In the genomic region with DNA sequence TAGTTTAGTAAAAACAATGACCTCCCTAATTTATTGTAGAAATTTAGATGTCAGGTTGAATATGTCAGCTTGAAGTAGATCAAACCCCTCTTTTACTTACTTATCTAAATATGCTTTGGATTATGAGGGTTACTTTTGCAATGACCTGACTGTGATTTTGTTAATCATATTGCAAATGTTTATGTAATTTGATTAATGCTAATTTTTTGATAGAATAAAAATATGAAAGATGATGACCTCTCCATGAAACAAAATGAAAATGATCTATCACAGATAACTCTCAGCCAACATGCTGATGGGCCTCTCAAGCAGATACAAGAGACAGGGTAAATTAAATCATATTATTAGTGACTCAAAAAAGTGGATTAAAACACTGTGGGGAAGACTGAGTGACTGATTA, we compare ENCODE assay signal across 31 cellular contexts.
A peak's percentile ranks its signal among the peaks of the same experiment; 100 is the strongest.
DNase-seq lines count a peak whose midpoint lies in the region; ATAC-seq, FAIRE-seq and TF ChIP-seq lines count a peak whose summit lies in the region.
"Had no signal": no experiment of that assay in that cellular context is flagged by ENCODE, and none has a peak within 500 bp of the region (broad histone marks: within the 10 kb centered on the region; RNA-seq: fewer than 3 reads in every experiment).

No MANE protein-coding gene starts in this region.

- no peaks in the 10 kb centered on the region for H3K79me2 ChIP-seq in SK-N-SH (ENCODE audit: insufficient read depth)

- TF ChIP-seq CTCF in SK-N-SH (IDR thresholded peaks at IDR 0.05): no peak
- TF ChIP-seq CTCF in pancreas (IDR thresholded peaks at IDR 0.05): no peak

- no peak overlapping the region for H3K9ac ChIP-seq in SK-N-SH
- H3K9ac ChIP-seq: BLaER1; BLaER1 treated with 17β-estradiol and CSF1 and Interleukin-3, amounts not matched to agents 10 nM and 100 nM had no signal

- H3K4me3 ChIP-seq in SK-N-SH (ENCODE audit: low read depth in 2 of 2, low read length in 1 of 2): no peak overlapping the region
- H3K4me3 ChIP-seq in pancreas: no peak overlapping the region
- H3K4me3 ChIP-seq: A549; BLaER1; BLaER1 treated with 17β-estradiol and CSF1 and Interleukin-3, amounts not matched to agents 10 nM and 100 nM had no signal

- H4K20me1 ChIP-seq in SK-N-SH (ENCODE audit: insufficient read depth): no peaks in the 10 kb centered on the region
- H4K20me1 ChIP-seq: BLaER1; BLaER1 treated with 17β-estradiol and CSF1 and Interleukin-3, amounts not matched to agents 10 nM and 100 nM had no signal

- peaks cover 0 to 17% of the 10 kb centered on the region in 2 experiments; a peak in 2 of 4 replicates for H3K4me1 ChIP-seq in SK-N-SH (ENCODE audit: control insufficient read depth in 1 of 2, insufficient read depth in 2 of 2, low read depth in 1 of 2, low read length in 1 of 2)
- H3K4me1 ChIP-seq in pancreas: no peaks in the 10 kb centered on the region
- H3K4me1 ChIP-seq: A549, BE2C had no signal

- H3K27me3 ChIP-seq in SK-N-SH (ENCODE audit: insufficient read depth): no peaks in the 10 kb centered on the region
- H3K27me3 ChIP-seq in pancreas: no peaks in the 10 kb centered on the region
- H3K27me3 ChIP-seq: BE2C; BLaER1; BLaER1 treated with 17β-estradiol and CSF1 and Interleukin-3, amounts not matched to agents 10 nM and 100 nM had no signal

- no peaks in the 10 kb centered on the region for H3F3A ChIP-seq in SK-N-SH (replicated peaks; ENCODE audit: insufficient read depth)

- H3K9me2 ChIP-seq in SK-N-SH: no peaks in the 10 kb centered on the region

- CTCF ChIA-PET in SK-N-SH (lab: Yijun Ruan, JAX): interaction anchor here (1.0 to 2.9 kb wide), 2 partner anchors 39 to 157 kb away, joined by 3 to 13 read pairs; no protein-coding TSS in a partner anchor

- H3K27ac ChIP-seq in SK-N-SH (ENCODE audit: low read depth in 2 of 2, low read length in 1 of 2) (no peak overlapping the region), pancreas (no peak overlapping the region)
- H3K27ac ChIP-seq: 22Rv1; A549; BLaER1; BLaER1 treated with 17β-estradiol and CSF1 and Interleukin-3, amounts not matched to agents 10 nM and 100 nM; C4-2B had no signal

- no peak overlapping the region for H3K4me2 ChIP-seq in SK-N-SH
- H3K4me2 ChIP-seq: A549; BLaER1; BLaER1 treated with 17β-estradiol and CSF1 and Interleukin-3, amounts not matched to agents 10 nM and 100 nM had no signal

- H3K36me3 ChIP-seq in SK-N-SH (replicated peaks in 1 of 2; ENCODE audit: control insufficient read depth in 1 of 2, insufficient read depth in 2 of 2, low read length in 1 of 2): no peaks in the 10 kb centered on the region
- no peaks in the 10 kb centered on the region for H3K36me3 ChIP-seq in pancreas
- H3K36me3 ChIP-seq: BE2C; BLaER1; BLaER1 treated with 17β-estradiol and CSF1 and Interleukin-3, amounts not matched to agents 10 nM and 100 nM had no signal

- no peak overlapping the region for H2AFZ ChIP-seq in SK-N-SH (ENCODE audit: low read depth)

- TF ChIP-seq EP300 in SK-N-SH (IDR thresholded peaks at IDR 0.05; ENCODE audit: borderline replicate concordance in 1 of 2, low read depth in 1 of 2, low read length in 1 of 2): no peak; a peak in 1 of 4 replicates

- no peak for TF ChIP-seq RAD21 in SK-N-SH (IDR thresholded peaks at IDR 0.05; ENCODE audit: low read length)

- no peaks in the 10 kb centered on the region for H3K9me3 ChIP-seq in SK-N-SH
- H3K9me3 ChIP-seq in pancreas: no peaks in the 10 kb centered on the region
- H3K9me3 ChIP-seq: A549, BE2C, BLaER1, Caco-2 had no signal

- FAIRE-seq in pancreas (lab: Jason Lieb, UNC): peak; percentile 20
- FAIRE-seq: A204.1, A549, D721Med had no signal

- POLR2A ChIA-PET in SK-N-SH (lab: Yijun Ruan, JAX): no interaction called here

- intact Hi-C loops in pancreas (cut with DNase I): no loop called here

- ATAC-seq in SK-N-SH treated with all-trans-retinoic acid at 6 μM for 48 hours (no peak), pancreas (no peak)
- ATAC-seq: A549; CD8-positive, alpha-beta T cell had no signal

- DNase-seq in SK-N-SH (no peak), pancreas (no peak), NCI-H1417 (lab: John Stamatoyannopoulos, UW) (no peak)
- DNase-seq: 8988T; ACHN; AML-193; BE2C; C1 segment of cervical spinal cord; Caco-2; Calu3; CD4-positive, alpha-beta memory T cell; CD4-positive, alpha-beta T cell; CD4-positive, CD25-positive, alpha-beta regulatory T cell; CD8-positive, alpha-beta memory T cell; CD8-positive, alpha-beta T cell; COR-L47; DMS 273 treated with DMSO at 0.1 percent for 48 hours; DMS153; DMS53; DMS79; DMS79 treated with DMSO at 0.1 percent for 48 hours; DND-41; EL had no signal

TF ChIP-seq in SK-N-SH treated with all-trans-retinoic acid at 6 μM for 48 hours, 23 proteins besides CTCF, POLR2A, EP300 and RAD21 (continues in another document):
- TF ChIP-seq ARNTL (CRISPR knock-in tag; IDR thresholded peaks at IDR 0.05; ENCODE audit: borderline replicate concordance, low read depth): no peak
- TF ChIP-seq ISL1 (CRISPR knock-in tag; IDR thresholded peaks at IDR 0.05): peak; percentile 67
- TF ChIP-seq TCF4 (CRISPR knock-in tag; IDR thresholded peaks at IDR 0.05; ENCODE audit: borderline replicate concordance): peak; percentile 62
- no peak for TF ChIP-seq ESRRG (CRISPR knock-in tag; IDR thresholded peaks at IDR 0.05)
- no peak for TF ChIP-seq CSRNP3 (CRISPR knock-in tag; IDR thresholded peaks at IDR 0.05)
- TF ChIP-seq ZFP30 (CRISPR knock-in tag; IDR thresholded peaks at IDR 0.05): no peak
- TF ChIP-seq ZNF8 (CRISPR knock-in tag; IDR thresholded peaks at IDR 0.05): no peak
- no peak for TF ChIP-seq PPARA (CRISPR knock-in tag; IDR thresholded peaks at IDR 0.05; ENCODE audit: borderline replicate concordance)

TF ChIP-seq in SK-N-SH, 30 proteins besides CTCF, POLR2A, EP300 and RAD21:
- no peak for TF ChIP-seq SIN3A (IDR thresholded peaks at IDR 0.05; ENCODE audit: borderline replicate concordance, low read depth, low read length)
- TF ChIP-seq YY1 (IDR thresholded peaks at IDR 0.05; ENCODE audit: low read depth): no peak
- no peak for TF ChIP-seq TEAD4 (IDR thresholded peaks at IDR 0.05; ENCODE audit: borderline replicate concordance, insufficient read depth)
- TF ChIP-seq NFIC (IDR thresholded peaks at IDR 0.05; ENCODE audit: borderline replicate concordance): no peak
